16 cellular contexts compared by ENCODE assay signal in the genomic region with DNA sequence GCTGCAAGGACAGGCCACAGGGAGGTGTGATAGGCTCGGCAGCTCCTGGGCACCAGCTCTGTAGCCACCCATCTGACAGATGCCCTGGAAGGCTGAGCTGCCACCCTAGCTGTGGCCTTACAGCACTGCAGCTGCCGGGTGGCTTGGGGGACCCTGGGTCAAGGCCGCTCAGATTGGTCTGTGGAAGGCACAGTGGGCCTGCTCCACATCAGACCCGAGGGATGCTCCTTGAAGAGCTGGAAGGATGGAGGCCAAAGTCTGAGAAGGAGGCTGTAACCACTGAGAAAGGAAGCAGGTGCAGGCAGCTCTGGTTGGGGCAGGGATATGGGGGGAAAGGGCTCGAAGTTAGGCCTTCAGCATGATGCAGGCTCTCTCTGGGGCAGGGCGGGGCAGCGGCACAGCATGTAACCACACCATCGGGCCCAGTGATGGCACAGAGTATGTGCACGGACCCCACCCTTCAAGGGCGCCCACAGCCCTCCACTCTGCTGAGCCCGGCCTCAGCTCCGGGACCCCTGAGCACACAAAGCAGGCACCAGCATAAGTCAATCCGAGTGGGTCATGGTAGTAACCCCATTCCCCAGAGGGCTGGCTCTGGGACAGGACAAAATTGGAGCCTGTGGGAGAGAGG.
"Had no signal": no experiment of that assay in that cellular context is flagged by ENCODE, and none has a peak within 500 bp of the region (broad histone marks: within the 10 kb centered on the region; RNA-seq: fewer than 3 reads in every experiment).

No MANE protein-coding gene starts in this region.

- DNase-seq: activated CD4-positive, alpha-beta T cell treated with anti-CD3 and anti-CD28 coated beads, Interleukin-2, amount 10 ng/mL, durations not matched to agents 24 days and 14 days; activated CD8-positive, alpha-beta memory T cell treated with anti-CD3 and anti-CD28 coated beads, Interleukin-2, amount 50 U/mL, for 4 hours; activated CD8-positive, alpha-beta T cell treated with anti-CD3 and anti-CD28 coated beads, Interleukin-2, amount 10 ng/mL, durations not matched to agents 7 days and 5 days; activated naive CD8-positive, alpha-beta T cell treated with anti-CD3 and anti-CD28 coated beads for 36 hours; activated T-cell treated with anti-CD3 and anti-CD28 coated beads, Interleukin-2, amount 50 U/mL, for 72 hours; brain microvascular endothelial cell; gastrocnemius medialis; heart left ventricle; immature natural killer cell; mesendoderm; occipital lobe; stimulated activated CD4-positive, alpha-beta T cell treated with anti-CD3 and anti-CD28 coated beads, Interleukin-1b, Interleukin-23, amount 100 ng/mL, for 48 hours had no signal

- H3K9me3 ChIP-seq: gastrocnemius medialis, prostate gland had no signal

- H3K4me3 ChIP-seq: gastrocnemius medialis, heart left ventricle, prostate gland, SJCRH30 had no signal

- ATAC-seq: activated CD8-positive, alpha-beta T cell treated with anti-CD3 and anti-CD28 coated beads, Interleukin-2, amount 10 ng/mL, durations not matched to agents 7 days and 5 days; activated T-cell treated with anti-CD3 and anti-CD28 coated beads, Interleukin-2, amount 50 U/mL, for 72 hours; gastrocnemius medialis; left colon; T-helper 17 cell had no signal

- H3K27ac ChIP-seq: brain microvascular endothelial cell, gastrocnemius medialis, heart left ventricle, prostate gland, SJCRH30 had no signal

- H3K27me3 ChIP-seq: brain microvascular endothelial cell, gastrocnemius medialis had no signal

- H3K36me3 ChIP-seq: brain microvascular endothelial cell, gastrocnemius medialis, heart left ventricle, prostate gland, SJCRH30 had no signal

- H3K4me1 ChIP-seq: gastrocnemius medialis, heart left ventricle, prostate gland, SJCRH30 had no signal
